In genomic region chr4:147596976-147597375, GRCh38 we compare ENCODE assay signal across 10 cellular contexts. TPM values are rescaled to one million over a fixed set of nuclear protein-coding genes. Genes with fewer than 3 reads are reported as not detected.
DNase-seq lines count a peak whose midpoint lies in the region; TF ChIP-seq lines count a peak whose summit lies in the region.
"Had no signal": no experiment of that assay in that cellular context is flagged by ENCODE, and none has a peak within 500 bp of the region (broad histone marks: within the 10 kb centered on the region; RNA-seq: fewer than 3 reads in every experiment).

No MANE protein-coding gene starts in this region.

- H3K56ac ChIP-seq in mesendoderm (ENCODE audit: low read length): no peak overlapping the region

- no peaks in the 10 kb centered on the region for H3K9me3 ChIP-seq in adrenal gland (replicated peaks in 1 of 3)
- H3K9me3 ChIP-seq: A549 had no signal

- H2BK5ac ChIP-seq in mesendoderm (ENCODE audit: low read length): no peak overlapping the region

- H3K9ac ChIP-seq in mesendoderm (ENCODE audit: low read length): no peak overlapping the region

- no peak overlapping the region for H3K23ac ChIP-seq in mesendoderm (ENCODE audit: low read length)

- intact Hi-C loops in adrenal gland (cut with DNase I): loop anchor here in 1 of 2 donors (10.0 kb wide), 1 partner anchor 82 kb away; no protein-coding TSS in a partner anchor

- H3K36me3 ChIP-seq in adrenal gland (replicated peaks in 1 of 2) (no peaks in the 10 kb centered on the region), mesendoderm (ENCODE audit: control insufficient read depth, insufficient read depth, low read length) (no peaks in the 10 kb centered on the region)

- H3K4me1 ChIP-seq in adrenal gland (replicated peaks in 1 of 2) (no peaks in the 10 kb centered on the region), mesendoderm (ENCODE audit: control insufficient read depth, low read depth, low read length) (peaks cover 3% of the 10 kb centered on the region)

- H3K79me1 ChIP-seq in mesendoderm (ENCODE audit: low read length): no peaks in the 10 kb centered on the region

- no peaks in the 10 kb centered on the region for H3K27me3 ChIP-seq in adrenal gland
- no peaks in the 10 kb centered on the region for H3K27me3 ChIP-seq in mesendoderm (ENCODE audit: insufficient read depth, low read length, poor library complexity)

- H3K27ac ChIP-seq in adrenal gland (no peak overlapping the region), mesendoderm (ENCODE audit: low read depth, low read length) (no peak overlapping the region)
- H3K27ac ChIP-seq: A549 had no signal

- no peak overlapping the region for H2AK5ac ChIP-seq in mesendoderm (ENCODE audit: low read length)

- no peaks in the 10 kb centered on the region for H3K79me2 ChIP-seq in mesendoderm (ENCODE audit: control insufficient read depth, insufficient read depth, low read length)

- no peak overlapping the region for H4K8ac ChIP-seq in mesendoderm (ENCODE audit: low read depth, low read length)

- H3K4me3 ChIP-seq in adrenal gland (no peak overlapping the region), mesendoderm (ENCODE audit: low read length) (no peak overlapping the region)
- H3K4me3 ChIP-seq: A549 had no signal

- TF ChIP-seq POLR2A in adrenal gland (IDR thresholded peaks at IDR 0.05) (no peak), erythroblast (IDR thresholded peaks at IDR 0.05; ENCODE audit: low read length) (no peak)

- H3K18ac ChIP-seq in mesendoderm (ENCODE audit: low read length): no peak overlapping the region

- H3K4me2 ChIP-seq in mesendoderm (ENCODE audit: low read length): no peak overlapping the region
- H3K4me2 ChIP-seq: A549 had no signal

- H3K4ac ChIP-seq in mesendoderm (ENCODE audit: low read depth, low read length): no peak overlapping the region

- H2BK120ac ChIP-seq in mesendoderm (ENCODE audit: low read depth, low read length): no peak overlapping the region

- DNase-seq in NCI-H2029 treated with DMSO at 0.1 percent for 48 hours (lab: John Stamatoyannopoulos, UW): peak; percentile 11
- DNase-seq in NCI-H2029 (lab: John Stamatoyannopoulos, UW): no peak
- peak in 4 of 7 donors; percentile 15 to 31 (median 22) for DNase-seq in adrenal gland
- peak; percentile 90 for DNase-seq in iris pigment epithelial cell (ENCODE audit: low read depth)
- no peak for DNase-seq in putamen (ENCODE audit: low spot score)
- no peak for DNase-seq in mesendoderm
- DNase-seq in islet precursor cell: no peak
- DNase-seq in erythroblast (lab: John Stamatoyannopoulos, UW): no peak
- DNase-seq: naive thymus-derived CD8-positive, alpha-beta T cell had no signal

- TF ChIP-seq CTCF in adrenal gland (IDR thresholded peaks at IDR 0.05): no peak

- WGBS in adrenal gland, 4 donors: 0 to 42% (median 21%) methylated on average over 1 of the region's 1 CpG
- no CpG with 5 or more reads among the region's 1 CpG for WGBS in mesendoderm (ENCODE audit: extremely low coverage, insufficient coverage, low lambda C conversion rate)

- H2BK15ac ChIP-seq in mesendoderm (replicated peaks; ENCODE audit: low read depth): no peak overlapping the region

- no peak overlapping the region for H4K5ac ChIP-seq in mesendoderm (ENCODE audit: low read length)

RNA-seq across cellular contexts. Expression of gene TMEM184C, which starts 20.2 kb away (rescaled TPM):
- 10 to 100 TPM; 33.2 to 63.8 (median 40.6) TPM for total RNA-seq in adrenal gland
- polyA plus RNA-seq in adrenal gland: 10 to 100 TPM in 1 of 3 donors, 1 to 10 TPM in 2; 4.0 to 47.4 (median 4.7) TPM
- polyA plus RNA-seq in mesendoderm (2013, experiment 1 of 2): 14.4 TPM
- polyA plus RNA-seq in mesendoderm (2013, experiment 2 of 2): 14.5 TPM

Comparison
In these comparisons a context has a peak if more than half of its experiments do, and no peak if none do; other contexts are left out.
1. DNase-seq: peak in NCI-H2029 treated with DMSO at 0.1 percent for 48 hours (single experiment), adrenal gland (4 of 7) and iris pigment epithelial cell (single experiment); none in NCI-H2029 (single experiment), putamen (single experiment), mesendoderm (single experiment), islet precursor cell (single experiment) and erythroblast (0 of 2).